ENCODE assay signal across 8 cellular contexts in the genomic region with DNA sequence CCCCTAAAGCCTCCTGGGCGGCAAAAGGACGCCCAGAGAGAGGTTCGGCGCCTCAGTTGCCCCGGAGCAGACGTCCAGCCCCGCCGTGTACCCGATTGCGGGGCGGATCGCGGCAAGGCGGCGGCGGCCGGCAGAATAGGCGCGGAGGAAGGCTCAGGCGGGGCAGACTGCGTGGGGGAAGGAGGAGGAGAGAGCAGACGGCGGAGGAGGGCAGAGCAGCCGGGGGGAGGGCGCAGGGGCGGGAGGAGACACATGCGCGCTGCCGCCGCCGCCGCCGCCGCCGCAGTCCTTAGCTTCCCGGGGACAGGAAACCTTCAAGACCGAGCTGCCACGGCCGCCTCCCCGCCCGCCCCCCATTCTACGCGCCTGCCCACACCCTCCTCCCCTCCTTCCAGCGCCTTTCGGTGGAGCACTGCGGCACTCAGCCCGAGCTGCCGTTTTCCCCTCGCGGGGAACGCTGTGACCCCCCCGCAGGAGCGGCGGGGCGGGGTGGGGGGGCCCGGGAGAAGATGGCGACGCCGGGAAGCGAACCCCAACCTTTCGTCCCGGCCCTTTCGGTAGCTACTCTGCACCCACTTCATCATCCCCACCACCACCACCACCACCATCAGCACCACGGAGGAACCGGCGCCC. TPM values are rescaled to one million over a fixed set of nuclear protein-coding genes. Genes with fewer than 3 reads are reported as not detected.
DNase-seq lines count a peak whose midpoint lies in the region; ATAC-seq and TF ChIP-seq lines count a peak whose summit lies in the region.

TSS of gene LRCH1 (plus strand) at position 283 of the 633 bp plus-strand sequence. CDS start at position 510, 227 bp downstream.

- peak in 1 of 2 donors; percentile 27 for TF ChIP-seq RAD21 in liver (IDR thresholded peaks at IDR 0.05)

- DNase-seq in AG10803 (ENCODE audit: low read depth) (peak; percentile 91), GM19240 (ENCODE audit: insufficient read length, low spot score) (peak; percentile 71), NCI-H82 treated with DMSO at 0.1 percent for 48 hours (lab: John Stamatoyannopoulos, UW; ENCODE audit: unreplicated experiment) (peak; percentile 92), dermis blood vessel endothelial cell (peak; percentile 92)
- DNase-seq in activated CD4-positive, alpha-beta T cell treated with anti-CD3 and anti-CD28 coated beads, Interleukin-2, amount 50 U/mL, for 48 hours, result peak; percentile 86 to 88
- peak; percentile 86 for DNase-seq in stimulated activated CD4-positive, alpha-beta T cell treated with anti-CD3 and anti-CD28 coated beads, Interleukin-4, amount 100 ng/mL, for 24 hours

- peaks cover 2 to 31% (median 15%) of the 10 kb centered on the region in 4 donors for H3K4me1 ChIP-seq in liver (ENCODE audit: control insufficient read depth in 4 of 4, insufficient read depth in 4 of 4, low read length in 3 of 4)

- H3K27ac ChIP-seq in liver (ENCODE audit: low read depth in 1 of 2, low read length in 2 of 2), result peak within 1 kb of the TSS; percentile 91 to 98

- peak within 1 kb of the TSS; percentile 52 to 98 for H3K9ac ChIP-seq in liver (ENCODE audit: low read depth in 1 of 2, low read length in 2 of 2)

- under 1% methylated on average over 66 of the region's 66 CpGs for WGBS in liver

- no peaks in the 10 kb centered on the region for H3K27me3 ChIP-seq in liver (ENCODE audit: control insufficient read depth in 4 of 4, insufficient read depth in 4 of 4, low read length in 3 of 4)

- no peaks in the 10 kb centered on the region for H3K36me3 ChIP-seq in liver (ENCODE audit: control insufficient read depth in 4 of 4, insufficient read depth in 3 of 4, low read depth in 1 of 4, low read length in 3 of 4)

- no peak for TF ChIP-seq CTCF in AG10803 (conservative IDR thresholded peaks at IDR 0.05; ENCODE audit: low read length)
- TF ChIP-seq CTCF in liver (IDR thresholded peaks at IDR 0.05; ENCODE audit: low read depth, low read length, missing input control), result no peak

- peak; percentile 65 for ATAC-seq in HG03460 (IDR thresholded peaks at IDR 0.05; ENCODE audit: unreplicated experiment)

- H3K9me3 ChIP-seq in liver (ENCODE audit: control insufficient read depth in 4 of 4, low read length in 3 of 4), result no peaks in the 10 kb centered on the region

- peak within 1 kb of the TSS; percentile 88 for H3K4me3 ChIP-seq in AG10803 (ENCODE audit: low read length)
- peak within 1 kb of the TSS; percentile 73 to 97 (median 84) for H3K4me3 ChIP-seq in liver (ENCODE audit: low read depth in 1 of 3, low read length in 3 of 3)

TF ChIP-seq in liver, 16 proteins besides CTCF, POLR2A, EP300 and RAD21:
- TF ChIP-seq RXRA (IDR thresholded peaks at IDR 0.05), result peak in 1 of 2 donors; percentile 6
- TF ChIP-seq SP1 (IDR thresholded peaks at IDR 0.05), result no peak
- TF ChIP-seq, protein P1, sequence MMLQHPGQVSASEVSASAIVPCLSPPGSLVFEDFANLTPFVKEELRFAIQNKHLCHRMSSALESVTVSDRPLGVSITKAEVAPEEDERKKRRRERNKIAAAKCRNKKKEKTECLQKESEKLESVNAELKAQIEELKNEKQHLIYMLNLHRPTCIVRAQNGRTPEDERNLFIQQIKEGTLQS (IDR thresholded peaks at IDR 0.05), result no peak
- no peak for TF ChIP-seq FOXA1 (IDR thresholded peaks at IDR 0.05)
- TF ChIP-seq HNF4A (conservative IDR thresholded peaks at IDR 0.05), result peak in 1 of 2 donors; percentile 6
- peak; percentile 53 for TF ChIP-seq YY1 (IDR thresholded peaks at IDR 0.05)
- TF ChIP-seq ZBTB33 (IDR thresholded peaks at IDR 0.05), result no peak
- no peak for TF ChIP-seq NR2F2 (IDR thresholded peaks at IDR 0.05)
- no peak for TF ChIP-seq GABPA (IDR thresholded peaks at IDR 0.05 in 1 of 2, conservative IDR thresholded peaks at IDR 0.05 in 1 of 2)
- TF ChIP-seq EGR1 (IDR thresholded peaks at IDR 0.05; ENCODE audit: low read depth in 2 of 2), result no peak
- no peak for TF ChIP-seq TAF1 (conservative IDR thresholded peaks at IDR 0.05)
- no peak for TF ChIP-seq JUND (IDR thresholded peaks at IDR 0.05)
TF ChIP-seq in liver: peak in this region for 3.

RNA-seq across cellular contexts. Expression of gene LRCH1, which starts in this region (rescaled TPM):
- total RNA-seq in dermis blood vessel endothelial cell (21.8 and 25.7 TPM in 2 replicates), liver (1 to 10 TPM; 4.2 to 6.6 TPM)
- 1 to 10 TPM; 2.6 TPM for polyA plus RNA-seq in liver

Comparison
In these comparisons a context has a peak if more than half of its experiments do, and no peak if none do; other contexts are left out.
1. Peak in every context shown above with its lines: DNase-seq, ATAC-seq, H3K4me3 ChIP-seq and H3K27ac ChIP-seq.